Comparison of ENCODE assay signal across 1 cellular context in the genomic region with DNA sequence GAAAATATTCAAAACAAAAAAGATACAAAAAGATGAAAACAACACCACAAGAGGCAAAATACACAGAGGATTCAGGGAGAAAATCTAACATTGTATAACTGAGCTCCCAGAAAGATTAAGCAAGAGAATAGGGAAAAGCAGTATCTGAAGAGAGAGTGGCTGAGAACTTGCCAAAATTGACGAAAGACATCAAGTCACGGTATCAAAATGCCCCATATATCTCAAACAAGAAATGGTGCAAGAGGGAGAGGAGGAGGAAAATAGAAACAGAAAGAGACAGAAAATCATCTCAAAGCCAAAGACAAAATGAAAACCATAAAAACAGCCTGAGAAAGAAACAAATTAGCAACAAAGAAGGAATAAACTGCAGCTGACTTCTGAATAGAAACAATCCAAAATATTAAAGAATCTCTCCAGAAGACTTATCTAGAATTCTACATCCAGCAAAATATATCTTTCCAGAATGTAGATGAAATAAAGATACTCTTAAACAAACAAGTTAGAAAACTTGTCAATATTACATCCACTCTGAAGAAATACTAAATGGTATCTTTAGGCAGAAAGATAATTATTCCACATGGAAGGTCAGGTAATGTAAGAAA.
TF ChIP-seq lines count a peak whose summit lies in the region.

No MANE protein-coding gene starts in this region.

TF ChIP-seq in WTC11, 78 proteins besides CTCF, POLR2A, EP300 and RAD21 (continued from another document):
- TF ChIP-seq, protein P1, sequence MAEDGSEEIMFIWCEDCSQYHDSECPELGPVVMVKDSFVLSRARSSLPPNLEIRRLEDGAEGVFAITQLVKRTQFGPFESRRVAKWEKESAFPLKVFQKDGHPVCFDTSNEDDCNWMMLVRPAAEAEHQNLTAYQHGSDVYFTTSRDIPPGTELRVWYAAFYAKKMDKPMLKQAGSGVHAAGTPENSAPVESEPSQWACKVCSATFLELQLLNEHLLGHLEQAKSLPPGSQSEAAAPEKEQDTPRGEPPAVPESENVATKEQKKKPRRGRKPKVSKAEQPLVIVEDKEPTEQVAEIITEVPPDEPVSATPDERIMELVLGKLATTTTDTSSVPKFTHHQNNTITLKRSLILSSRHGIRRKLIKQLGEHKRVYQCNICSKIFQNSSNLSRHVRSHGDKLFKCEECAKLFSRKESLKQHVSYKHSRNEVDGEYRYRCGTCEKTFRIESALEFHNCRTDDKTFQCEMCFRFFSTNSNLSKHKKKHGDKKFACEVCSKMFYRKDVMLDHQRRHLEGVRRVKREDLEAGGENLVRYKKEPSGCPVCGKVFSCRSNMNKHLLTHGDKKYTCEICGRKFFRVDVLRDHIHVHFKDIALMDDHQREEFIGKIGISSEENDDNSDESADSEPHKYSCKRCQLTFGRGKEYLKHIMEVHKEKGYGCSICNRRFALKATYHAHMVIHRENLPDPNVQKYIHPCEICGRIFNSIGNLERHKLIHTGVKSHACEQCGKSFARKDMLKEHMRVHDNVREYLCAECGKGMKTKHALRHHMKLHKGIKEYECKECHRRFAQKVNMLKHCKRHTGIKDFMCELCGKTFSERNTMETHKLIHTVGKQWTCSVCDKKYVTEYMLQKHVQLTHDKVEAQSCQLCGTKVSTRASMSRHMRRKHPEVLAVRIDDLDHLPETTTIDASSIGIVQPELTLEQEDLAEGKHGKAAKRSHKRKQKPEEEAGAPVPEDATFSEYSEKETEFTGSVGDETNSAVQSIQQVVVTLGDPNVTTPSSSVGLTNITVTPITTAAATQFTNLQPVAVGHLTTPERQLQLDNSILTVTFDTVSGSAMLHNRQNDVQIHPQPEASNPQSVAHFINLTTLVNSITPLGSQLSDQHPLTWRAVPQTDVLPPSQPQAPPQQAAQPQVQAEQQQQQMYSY (CRISPR knock-in tag; IDR thresholded peaks at IDR 0.05) = no peak
- no peak for TF ChIP-seq OVOL2 (CRISPR knock-in tag; IDR thresholded peaks at IDR 0.05; ENCODE audit: borderline replicate concordance)
- TF ChIP-seq ZNF219 (CRISPR knock-in tag; IDR thresholded peaks at IDR 0.05; ENCODE audit: borderline replicate concordance) = no peak
- TF ChIP-seq FOXP1 (CRISPR knock-in tag; IDR thresholded peaks at IDR 0.05; ENCODE audit: borderline replicate concordance) = no peak
- TF ChIP-seq, protein P2, sequence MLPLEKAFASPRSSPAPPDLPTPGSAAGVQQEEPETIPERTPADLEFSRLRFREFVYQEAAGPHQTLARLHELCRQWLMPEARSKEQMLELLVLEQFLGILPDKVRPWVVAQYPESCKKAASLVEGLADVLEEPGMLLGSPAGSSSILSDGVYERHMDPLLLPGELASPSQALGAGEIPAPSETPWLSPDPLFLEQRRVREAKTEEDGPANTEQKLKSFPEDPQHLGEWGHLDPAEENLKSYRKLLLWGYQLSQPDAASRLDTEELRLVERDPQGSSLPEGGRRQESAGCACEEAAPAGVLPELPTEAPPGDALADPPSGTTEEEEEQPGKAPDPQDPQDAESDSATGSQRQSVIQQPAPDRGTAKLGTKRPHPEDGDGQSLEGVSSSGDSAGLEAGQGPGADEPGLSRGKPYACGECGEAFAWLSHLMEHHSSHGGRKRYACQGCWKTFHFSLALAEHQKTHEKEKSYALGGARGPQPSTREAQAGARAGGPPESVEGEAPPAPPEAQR (CRISPR knock-in tag; IDR thresholded peaks at IDR 0.05) = no peak
- TF ChIP-seq JUN (CRISPR knock-in tag; IDR thresholded peaks at IDR 0.05) = no peak
- no peak for TF ChIP-seq GABPB1 (CRISPR knock-in tag; IDR thresholded peaks at IDR 0.05)
- TF ChIP-seq GRHL2 (CRISPR knock-in tag; IDR thresholded peaks at IDR 0.05; ENCODE audit: insufficient replicate concordance, severe bottlenecking) = no peak
- TF ChIP-seq, protein P3, sequence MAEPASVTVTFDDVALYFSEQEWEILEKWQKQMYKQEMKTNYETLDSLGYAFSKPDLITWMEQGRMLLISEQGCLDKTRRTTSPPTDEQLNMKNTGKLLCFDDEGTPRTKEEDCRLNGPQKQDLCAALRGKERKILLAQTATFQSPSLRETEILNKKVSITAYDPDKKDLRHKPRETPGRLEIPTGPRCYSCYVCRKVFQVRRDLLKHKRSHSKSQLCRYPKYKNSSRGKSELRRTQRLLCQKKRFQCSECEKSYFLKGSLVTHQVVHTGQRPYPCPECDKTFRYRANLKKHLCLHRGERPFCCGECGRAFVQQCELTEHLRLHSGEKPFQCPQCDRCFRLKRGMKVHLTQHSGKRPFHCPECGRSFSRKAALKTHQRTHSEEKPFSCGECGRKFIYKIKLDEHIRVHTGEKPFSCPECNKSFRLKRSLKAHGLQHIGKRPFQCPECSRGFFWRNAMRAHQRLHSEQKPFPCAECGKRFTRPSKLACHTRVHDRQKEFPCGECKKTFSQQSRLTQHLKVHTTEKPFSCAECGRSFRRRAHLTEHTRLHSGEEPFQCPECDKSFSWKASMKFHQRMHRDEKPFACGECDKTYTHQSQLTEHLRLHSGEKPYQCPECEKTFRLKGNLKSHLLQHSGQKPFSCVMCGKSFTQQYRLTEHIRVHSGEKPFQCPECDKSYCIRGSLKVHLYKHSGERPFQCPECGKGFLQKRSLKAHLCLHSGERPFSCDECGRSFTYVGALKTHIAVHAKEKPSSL (CRISPR knock-in tag; conservative IDR thresholded peaks at IDR 0.05) = no peak
- no peak for TF ChIP-seq PRRX2 (CRISPR knock-in tag; IDR thresholded peaks at IDR 0.05)
- TF ChIP-seq, protein P4, sequence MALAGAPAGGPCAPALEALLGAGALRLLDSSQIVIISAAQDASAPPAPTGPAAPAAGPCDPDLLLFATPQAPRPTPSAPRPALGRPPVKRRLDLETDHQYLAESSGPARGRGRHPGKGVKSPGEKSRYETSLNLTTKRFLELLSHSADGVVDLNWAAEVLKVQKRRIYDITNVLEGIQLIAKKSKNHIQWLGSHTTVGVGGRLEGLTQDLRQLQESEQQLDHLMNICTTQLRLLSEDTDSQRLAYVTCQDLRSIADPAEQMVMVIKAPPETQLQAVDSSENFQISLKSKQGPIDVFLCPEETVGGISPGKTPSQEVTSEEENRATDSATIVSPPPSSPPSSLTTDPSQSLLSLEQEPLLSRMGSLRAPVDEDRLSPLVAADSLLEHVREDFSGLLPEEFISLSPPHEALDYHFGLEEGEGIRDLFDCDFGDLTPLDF (CRISPR knock-in tag; IDR thresholded peaks at IDR 0.05) = no peak
- no peak for TF ChIP-seq ZNF263 (CRISPR knock-in tag; IDR thresholded peaks at IDR 0.05; ENCODE audit: low read depth)
- no peak for TF ChIP-seq EMX1 (CRISPR knock-in tag; IDR thresholded peaks at IDR 0.05)
